Comparison of ENCODE assay signal across 22 cellular contexts in genomic region chr10:120490288-120490687, GRCh38. TPM values are rescaled to one million over a fixed set of nuclear protein-coding genes. Genes with fewer than 3 reads are reported as not detected.
"Had no signal": no experiment of that assay in that cellular context is flagged by ENCODE, and none has a peak within 500 bp of the region (broad histone marks: within the 10 kb centered on the region; RNA-seq: fewer than 3 reads in every experiment).

No MANE protein-coding gene starts in this region.

- H3K4me1 ChIP-seq: SJCRH30 had no signal

- H3K9me3 ChIP-seq: SJCRH30 had no signal

- H3K36me3 ChIP-seq: SJCRH30 had no signal

- ATAC-seq: Panc1, PC-3, SK-N-SH treated with all-trans-retinoic acid at 6 μM for 48 hours had no signal

- FAIRE-seq: HTR-8/SVneo had no signal

- H3K27ac ChIP-seq: HL-60, RWPE1, SJCRH30 had no signal

- DNase-seq: KBM-7, NCI-H1092, NCI-H1105 treated with DMSO at 0.1 percent for 48 hours, NCI-H1417 treated with DMSO at 0.1 percent for 48 hours, NCI-H146, NCI-H1930, NCI-H2081, NCI-H2107, NCI-H2227 treated with DMSO at 0.1 percent for 48 hours, NCI-H524, NCI-H526 treated with DMSO at 0.1 percent for 48 hours, NCI-H748 treated with DMSO at 0.1 percent for 48 hours, PC-3, SHP77 treated with DMSO at 0.1 percent for 48 hours, SJCRH30 had no signal

- H3K4me3 ChIP-seq: SJCRH30 had no signal

RNA-seq across cellular contexts. Expression of gene PLPP4, which starts 33.3 kb away (rescaled TPM):
- total RNA-seq: NCI-H460, OCI-LY7 had no signal
